Comparison of ENCODE assay signal across 8 cellular contexts in the genomic region with DNA sequence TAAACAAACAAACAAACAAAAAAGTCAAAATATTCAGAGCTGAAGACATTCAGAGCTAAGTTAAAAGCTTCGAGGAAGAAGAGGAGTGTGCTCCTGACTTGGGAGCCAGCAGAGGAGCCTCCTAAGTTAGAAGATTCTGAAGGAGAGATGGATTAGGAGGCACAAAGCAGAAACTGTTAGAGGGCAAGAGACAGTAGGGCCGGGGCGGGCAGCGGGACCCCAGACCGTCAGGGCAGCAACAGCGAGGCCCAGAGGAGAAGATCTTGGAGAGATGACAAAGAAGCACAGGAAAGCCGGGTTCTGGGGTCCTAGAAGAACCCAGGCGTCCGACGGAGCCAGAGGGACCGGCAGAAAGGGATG. TPM values are rescaled to one million over a fixed set of nuclear protein-coding genes. Genes with fewer than 3 reads are reported as not detected.
DNase-seq lines count a peak whose midpoint lies in the region; ATAC-seq and TF ChIP-seq lines count a peak whose summit lies in the region.

No MANE protein-coding gene starts in this region.

- no peak for DNase-seq in WTC11 (ENCODE audit: low spot score)
- DNase-seq in cardiac muscle cell (ENCODE audit: low read depth in 1 of 2, low spot score in 1 of 2) = no peak
- DNase-seq in sciatic nerve (ENCODE audit: low spot score) = no peak
- no peak for DNase-seq in kidney tubule cell (ENCODE audit: low spot score)
- DNase-seq in stimulated activated CD4-positive, alpha-beta T cell treated with anti-CD3 and anti-CD28 coated beads, Interleukin-12 subunit alpha, Interleukin-12 subunit beta, amount 100 ng/mL, for 4 hours = no peak
- DNase-seq in NCI-H446 treated with DMSO at 0.1 percent for 48 hours (lab: John Stamatoyannopoulos, UW) = no peak
- no peak for DNase-seq in NCI-H2196 (lab: John Stamatoyannopoulos, UW; ENCODE audit: unreplicated experiment)

- intact Hi-C loops in sciatic nerve (cut with DNase I) = no loop called here

- no peaks in the 10 kb centered on the region for H3K27me3 ChIP-seq in cardiac muscle cell

- no peaks in the 10 kb centered on the region for H3K9me3 Mint-ChIP-seq in WTC11

- peaks cover 24% of the 10 kb centered on the region for H3K27me3 Mint-ChIP-seq in WTC11 (ENCODE audit: low read depth)

- peaks cover 12% of the 10 kb centered on the region for H3K4me1 Mint-ChIP-seq in WTC11

- CTCF ChIA-PET in WTC11 (lab: Charles Lee) = no interaction called here

- no peak overlapping the region for H3K27ac Mint-ChIP-seq in WTC11

- H3K4me3 Mint-ChIP-seq in WTC11 = peak overlapping the region; percentile 88

- H3K36me3 Mint-ChIP-seq in WTC11 = no peaks in the 10 kb centered on the region

- H3K4me3 ChIP-seq in cardiac muscle cell = peak overlapping the region; percentile 53

- POLR2A ChIA-PET in WTC11 (lab: Charles Lee) = no interaction called here

- no peaks in the 10 kb centered on the region for H3K36me3 ChIP-seq in cardiac muscle cell

- H3K27ac ChIP-seq in cardiac muscle cell = no peak overlapping the region

- ATAC-seq in GM21528 (IDR thresholded peaks at IDR 0.05; ENCODE audit: low FRiP score, unreplicated experiment) (peak; percentile 11), WTC11 (peak; percentile 21), sciatic nerve (peak; percentile 25)

- no peaks in the 10 kb centered on the region for H3K9me3 ChIP-seq in cardiac muscle cell (ENCODE audit: low read depth)

- H3K4me1 ChIP-seq in cardiac muscle cell (ENCODE audit: low read depth) = no peaks in the 10 kb centered on the region

- no peak for TF ChIP-seq CTCF in WTC11 (IDR thresholded peaks at IDR 0.05)
- no peak for TF ChIP-seq CTCF in cardiac muscle cell (IDR thresholded peaks at IDR 0.05; ENCODE audit: low read depth, low read length)

TF ChIP-seq in WTC11, 78 proteins besides CTCF, POLR2A, EP300 and RAD21:
- TF ChIP-seq STAT6 (CRISPR knock-in tag; conservative IDR thresholded peaks at IDR 0.05; ENCODE audit: low read depth) = no peak
- TF ChIP-seq RORB (CRISPR knock-in tag; IDR thresholded peaks at IDR 0.05) = no peak
- TF ChIP-seq ZNF219 (CRISPR knock-in tag; IDR thresholded peaks at IDR 0.05; ENCODE audit: borderline replicate concordance) = no peak
- no peak for TF ChIP-seq ZNF671 (CRISPR knock-in tag; IDR thresholded peaks at IDR 0.05)
- no peak for TF ChIP-seq USF2 (CRISPR knock-in tag; IDR thresholded peaks at IDR 0.05)
- TF ChIP-seq ZNF263 (CRISPR knock-in tag; IDR thresholded peaks at IDR 0.05; ENCODE audit: low read depth) = no peak
- TF ChIP-seq CREM (CRISPR knock-in tag; IDR thresholded peaks at IDR 0.05) = no peak
- TF ChIP-seq, protein P1, sequence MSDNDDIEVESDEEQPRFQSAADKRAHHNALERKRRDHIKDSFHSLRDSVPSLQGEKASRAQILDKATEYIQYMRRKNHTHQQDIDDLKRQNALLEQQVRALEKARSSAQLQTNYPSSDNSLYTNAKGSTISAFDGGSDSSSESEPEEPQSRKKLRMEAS (CRISPR knock-in tag; IDR thresholded peaks at IDR 0.05) = no peak
- no peak for TF ChIP-seq NFATC4 (CRISPR knock-in tag; IDR thresholded peaks at IDR 0.05)
- TF ChIP-seq ZNF532 (CRISPR knock-in tag; IDR thresholded peaks at IDR 0.05; ENCODE audit: borderline replicate concordance) = no peak
- TF ChIP-seq, protein P2, sequence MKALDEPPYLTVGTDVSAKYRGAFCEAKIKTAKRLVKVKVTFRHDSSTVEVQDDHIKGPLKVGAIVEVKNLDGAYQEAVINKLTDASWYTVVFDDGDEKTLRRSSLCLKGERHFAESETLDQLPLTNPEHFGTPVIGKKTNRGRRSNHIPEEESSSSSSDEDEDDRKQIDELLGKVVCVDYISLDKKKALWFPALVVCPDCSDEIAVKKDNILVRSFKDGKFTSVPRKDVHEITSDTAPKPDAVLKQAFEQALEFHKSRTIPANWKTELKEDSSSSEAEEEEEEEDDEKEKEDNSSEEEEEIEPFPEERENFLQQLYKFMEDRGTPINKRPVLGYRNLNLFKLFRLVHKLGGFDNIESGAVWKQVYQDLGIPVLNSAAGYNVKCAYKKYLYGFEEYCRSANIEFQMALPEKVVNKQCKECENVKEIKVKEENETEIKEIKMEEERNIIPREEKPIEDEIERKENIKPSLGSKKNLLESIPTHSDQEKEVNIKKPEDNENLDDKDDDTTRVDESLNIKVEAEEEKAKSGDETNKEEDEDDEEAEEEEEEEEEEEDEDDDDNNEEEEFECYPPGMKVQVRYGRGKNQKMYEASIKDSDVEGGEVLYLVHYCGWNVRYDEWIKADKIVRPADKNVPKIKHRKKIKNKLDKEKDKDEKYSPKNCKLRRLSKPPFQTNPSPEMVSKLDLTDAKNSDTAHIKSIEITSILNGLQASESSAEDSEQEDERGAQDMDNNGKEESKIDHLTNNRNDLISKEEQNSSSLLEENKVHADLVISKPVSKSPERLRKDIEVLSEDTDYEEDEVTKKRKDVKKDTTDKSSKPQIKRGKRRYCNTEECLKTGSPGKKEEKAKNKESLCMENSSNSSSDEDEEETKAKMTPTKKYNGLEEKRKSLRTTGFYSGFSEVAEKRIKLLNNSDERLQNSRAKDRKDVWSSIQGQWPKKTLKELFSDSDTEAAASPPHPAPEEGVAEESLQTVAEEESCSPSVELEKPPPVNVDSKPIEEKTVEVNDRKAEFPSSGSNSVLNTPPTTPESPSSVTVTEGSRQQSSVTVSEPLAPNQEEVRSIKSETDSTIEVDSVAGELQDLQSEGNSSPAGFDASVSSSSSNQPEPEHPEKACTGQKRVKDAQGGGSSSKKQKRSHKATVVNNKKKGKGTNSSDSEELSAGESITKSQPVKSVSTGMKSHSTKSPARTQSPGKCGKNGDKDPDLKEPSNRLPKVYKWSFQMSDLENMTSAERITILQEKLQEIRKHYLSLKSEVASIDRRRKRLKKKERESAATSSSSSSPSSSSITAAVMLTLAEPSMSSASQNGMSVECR (CRISPR knock-in tag; IDR thresholded peaks at IDR 0.05; ENCODE audit: borderline replicate concordance) = no peak
TF ChIP-seq in WTC11: peak in this region for 0.

RNA-seq across cellular contexts. Expression of gene KLHL13, which starts 0.7 kb away (rescaled TPM):
- total RNA-seq in WTC11 (2021) (5.9 to 7.7 TPM (median 6.0 TPM) in 3 replicates), cardiac muscle cell (13.6 and 22.0 TPM in 2 replicates), sciatic nerve (8.4 TPM)
- 13.8 and 29.3 TPM in 2 replicates for polyA plus RNA-seq in cardiac muscle cell
